Comparison of ENCODE assay signal across 8 cellular contexts in genomic region chr2:160411167-160411566, GRCh38.
DNase-seq lines count a peak whose midpoint lies in the region; ATAC-seq, FAIRE-seq and TF ChIP-seq lines count a peak whose summit lies in the region.

No MANE protein-coding gene starts in this region.

- in situ Hi-C loops in HepG2 (cut with HindIII; ENCODE audit: extremely low pct_ligation_motif_present, low pct_unique_long_range_greater_than_20kb): no loop called here

- peaks cover 6% of the 10 kb centered on the region for H3K79me2 ChIP-seq in HepG2 (ENCODE audit: insufficient read depth, low read length)

- peaks cover 34% of the 10 kb centered on the region for H3K4me1 ChIP-seq in HepG2 (ENCODE audit: insufficient read depth, low read length)
- peaks cover 29% of the 10 kb centered on the region for H3K4me1 ChIP-seq in A673 (ENCODE audit: insufficient read depth, low read length, poor library complexity, severe bottlenecking)
- peaks cover 4 to 11% of the 10 kb centered on the region in 2 donors for H3K4me1 ChIP-seq in kidney (ENCODE audit: control insufficient read depth in 1 of 2, insufficient read depth in 1 of 2, low read depth in 1 of 2, low read length in 2 of 2)

- no TSS peak for BruUV-seq in HepG2 (replicated peaks; lab: Mats Ljungman, UMichigan)
- BruUV-seq in A673 (replicated peaks; lab: Mats Ljungman, UMichigan): no TSS peak

- H3K9me3 ChIP-seq in HepG2 (ENCODE audit: low read length) (no peaks in the 10 kb centered on the region), A673 (ENCODE audit: low read depth, low read length, poor library complexity, severe bottlenecking) (no peaks in the 10 kb centered on the region), kidney (ENCODE audit: control insufficient read depth in 1 of 2, low read length in 2 of 2) (no peaks in the 10 kb centered on the region)

- H3K9ac ChIP-seq in HepG2 (ENCODE audit: insufficient read depth, low read depth, low read length) (no peak overlapping the region), kidney (ENCODE audit: low read length in 2 of 2) (no peak overlapping the region)

- peak; percentile 79 for DNase-seq in HT1080 (ENCODE audit: low read depth)
- DNase-seq in activated CD4-positive, alpha-beta T cell treated with anti-CD3 and anti-CD28 coated beads, Interleukin-2, amount 50 U/mL, for 48 hours: peak; percentile 33 to 42
- no peak for DNase-seq in HepG2 (ENCODE audit: low spot score)
- DNase-seq in A673 (ENCODE audit: low spot score): no peak
- DNase-seq in NCI-H2196 treated with DMSO at 0.1 percent for 48 hours (lab: John Stamatoyannopoulos, UW; ENCODE audit: unreplicated experiment): no peak
- no peak for DNase-seq in T-helper 9 cell
- DNase-seq in kidney: no peak

- no peak overlapping the region for H3K4me2 ChIP-seq in HepG2 (ENCODE audit: low read depth, low read length)

- CTCF ChIA-PET in HepG2 (lab: Yijun Ruan, JAX; ENCODE audit: low intra/inter-chr PET ratio, low total read pairs) (no interaction called here), A673 (lab: Charles Lee) (no interaction called here)

- H3K27ac ChIP-seq in HepG2 (ENCODE audit: extremely low read length, insufficient read depth, low read length): no peak overlapping the region
- H3K27ac ChIP-seq in A673 (ENCODE audit: low read depth, low read length, poor library complexity, severe bottlenecking): no peak overlapping the region
- H3K27ac ChIP-seq in kidney (ENCODE audit: low read depth in 2 of 2, low read length in 2 of 2): no peak overlapping the region

- ATAC-seq in GM18502 (IDR thresholded peaks at IDR 0.05; ENCODE audit: poor library complexity, unreplicated experiment): peak; percentile 33
- ATAC-seq in HepG2: no peak

- TF ChIP-seq EP300 in HepG2 (IDR thresholded peaks at IDR 0.05; ENCODE audit: low read depth in 2 of 2, low read length in 2 of 2) (no peak), HepG2 (CRISPR knock-in tag; IDR thresholded peaks at IDR 0.05; ENCODE audit: borderline replicate concordance) (no peak)

- H4K20me1 ChIP-seq in HepG2 (ENCODE audit: insufficient read depth, low read length): peaks cover 43% of the 10 kb centered on the region

- POLR2A ChIA-PET in HepG2 (lab: Yijun Ruan, JAX): no interaction called here
- POLR2A ChIA-PET in A673 (lab: Charles Lee; ENCODE audit: low non-redundant PET): no interaction called here

- intact Hi-C loops in HepG2 (cut with micrococcal nuclease; ENCODE audit: unreplicated experiment) (no loop called here), A673 (cut with micrococcal nuclease; ENCODE audit: unreplicated experiment) (no loop called here), kidney (cut with DNase I) (no loop called here)

- no peaks in the 10 kb centered on the region for H3K36me3 ChIP-seq in HepG2 (replicated peaks in 1 of 2; ENCODE audit: control insufficient read depth in 1 of 2, insufficient read depth in 2 of 2, low read length in 2 of 2)
- no peaks in the 10 kb centered on the region for H3K36me3 ChIP-seq in A673 (ENCODE audit: insufficient read depth, low read length, poor library complexity, severe bottlenecking)
- H3K36me3 ChIP-seq in kidney (ENCODE audit: control insufficient read depth in 1 of 2, insufficient read depth in 2 of 2, low read length in 2 of 2): no peaks in the 10 kb centered on the region

- no peak for TF ChIP-seq POLR2A in HepG2 (IDR thresholded peaks at IDR 0.05; ENCODE audit: insufficient read depth in 1 of 2, low read depth in 2 of 2, low read length in 2 of 2)

- TF ChIP-seq RAD21 in HepG2 (CRISPR knock-in tag; IDR thresholded peaks at IDR 0.05): no peak

- FAIRE-seq in HepG2 (lab: Jason Lieb, UNC) (no peak), kidney (lab: Jason Lieb, UNC) (no peak)

- H3K4me3 ChIP-seq in HepG2 (replicated peaks in 1 of 3; ENCODE audit: insufficient read depth in 1 of 3, low read depth in 2 of 3, low read length in 3 of 3): no peak overlapping the region
- H3K4me3 ChIP-seq in A673 (ENCODE audit: low read depth, low read length, poor library complexity, severe bottlenecking): no peak overlapping the region
- H3K4me3 ChIP-seq in kidney (ENCODE audit: low read length in 2 of 2): no peak overlapping the region

- H2AFZ ChIP-seq in HepG2 (ENCODE audit: low read length): no peak overlapping the region

- 100% methylated on average over 1 of the region's 1 CpG for WGBS in HepG2 (ENCODE audit: low lambda C conversion rate)

- TF ChIP-seq CTCF in HepG2 (CRISPR knock-in tag; IDR thresholded peaks at IDR 0.05): no peak
- TF ChIP-seq CTCF in A673 (conservative IDR thresholded peaks at IDR 0.05; ENCODE audit: low read depth, low read length): no peak
- no peak for TF ChIP-seq CTCF in kidney (IDR thresholded peaks at IDR 0.05; ENCODE audit: borderline replicate concordance, extremely low read depth, insufficient read depth)

- no peaks in the 10 kb centered on the region; a peak in 1 of 5 replicates for H3K27me3 ChIP-seq in HepG2 (ENCODE audit: control insufficient read depth in 1 of 2, insufficient read depth in 2 of 2, low read length in 2 of 2)
- no peaks in the 10 kb centered on the region for H3K27me3 ChIP-seq in A673 (replicated peaks; ENCODE audit: insufficient read depth, low read depth, low read length, poor library complexity)

TF ChIP-seq in HepG2, 621 proteins besides CTCF, POLR2A, EP300 and RAD21:
- TF ChIP-seq NR2F6 (IDR thresholded peaks at IDR 0.05): peak; percentile 15; the same call in 1 of the 2 replicates
- TF ChIP-seq NR2F6 (CRISPR knock-in tag; IDR thresholded peaks at IDR 0.05): no peak; the same call in 1 of the 2 replicates
- no peak for TF ChIP-seq RXRA (CRISPR knock-in tag; IDR thresholded peaks at IDR 0.05)
- 0 out of 2 replicates have a peak, but pooled peaks have one; percentile 42 for TF ChIP-seq SSRP1 (CRISPR knock-in tag; IDR thresholded peaks at IDR 0.05)
- TF ChIP-seq E2F5 (CRISPR knock-in tag; conservative IDR thresholded peaks at IDR 0.05): no peak
- peak; percentile 24; the same call in 1 of the 2 replicates for TF ChIP-seq HIC2 (CRISPR knock-in tag; IDR thresholded peaks at IDR 0.05; ENCODE audit: low read depth)
- no peak for TF ChIP-seq ZNF740 (CRISPR knock-in tag; IDR thresholded peaks at IDR 0.05)

Comparison
In these comparisons a context has a peak if more than half of its experiments do, and no peak if none do; other contexts are left out.
1. DNase-seq: peak in HT1080 (single experiment) and activated CD4-positive, alpha-beta T cell treated with anti-CD3 and anti-CD28 coated beads, Interleukin-2, amount 50 U/mL, for 48 hours (2 of 2); none in HepG2 (single experiment), A673 (single experiment), NCI-H2196 treated with DMSO at 0.1 percent for 48 hours (single experiment), T-helper 9 cell (single experiment) and kidney (single experiment).